1 cellular context compared by ENCODE assay signal in the genomic region with DNA sequence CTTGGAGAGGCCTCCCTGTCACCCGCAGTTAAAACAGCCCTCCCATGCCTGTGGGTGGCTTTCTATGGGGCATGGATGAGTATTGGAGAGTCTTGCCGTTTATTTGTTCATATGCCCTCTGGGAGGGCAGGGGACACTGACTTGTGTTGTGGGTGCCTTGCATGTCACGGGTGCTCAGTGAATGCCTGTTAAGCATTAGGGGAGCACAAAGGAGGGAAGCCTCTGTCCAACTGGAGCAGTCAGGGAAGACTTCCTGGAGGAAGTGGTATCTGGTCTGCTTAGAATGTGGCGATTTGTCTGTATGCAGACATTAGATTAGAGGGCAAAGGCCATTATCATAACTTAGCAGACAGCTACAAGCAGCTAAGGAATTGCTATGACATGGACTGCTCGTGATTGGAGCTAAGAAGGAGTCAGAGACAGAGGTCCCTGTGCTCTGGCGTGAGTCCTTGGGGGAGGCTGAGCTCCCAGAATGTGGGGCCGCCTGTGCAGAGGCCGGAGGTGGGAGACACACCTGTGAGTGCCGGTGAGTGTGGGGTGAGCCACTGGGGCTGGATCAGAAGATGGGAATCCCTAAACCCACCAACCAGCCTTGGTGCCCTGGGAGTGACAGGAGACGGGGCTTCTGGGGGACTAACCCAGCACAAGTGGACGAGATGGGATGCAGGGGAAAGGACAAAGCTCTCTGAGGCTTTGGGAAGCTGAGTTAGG.
TF ChIP-seq lines count a peak whose summit lies in the region.

No MANE protein-coding gene starts in this region.

TF ChIP-seq in IMR-90, 13 proteins besides CTCF, POLR2A, EP300 and RAD21 (continued from another document):
- TF ChIP-seq, protein P1, sequence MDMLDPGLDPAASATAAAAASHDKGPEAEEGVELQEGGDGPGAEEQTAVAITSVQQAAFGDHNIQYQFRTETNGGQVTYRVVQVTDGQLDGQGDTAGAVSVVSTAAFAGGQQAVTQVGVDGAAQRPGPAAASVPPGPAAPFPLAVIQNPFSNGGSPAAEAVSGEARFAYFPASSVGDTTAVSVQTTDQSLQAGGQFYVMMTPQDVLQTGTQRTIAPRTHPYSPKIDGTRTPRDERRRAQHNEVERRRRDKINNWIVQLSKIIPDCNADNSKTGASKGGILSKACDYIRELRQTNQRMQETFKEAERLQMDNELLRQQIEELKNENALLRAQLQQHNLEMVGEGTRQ (IDR thresholded peaks at IDR 0.05; ENCODE audit: low read depth, low read length), result no peak
- no peak for TF ChIP-seq MXI1 (IDR thresholded peaks at IDR 0.05; ENCODE audit: borderline replicate concordance, low read depth, low read length)
TF ChIP-seq in IMR-90: peak in this region for 0.
